Comparison of ENCODE assay signal across 27 cellular contexts in genomic region chr5:6424110-6424659, GRCh38. TPM values are rescaled to one million over a fixed set of nuclear protein-coding genes. Genes with fewer than 3 reads are reported as not detected.
DNase-seq lines count a peak whose midpoint lies in the region; ATAC-seq, FAIRE-seq and TF ChIP-seq lines count a peak whose summit lies in the region.
"Had no signal": no experiment of that assay in that cellular context is flagged by ENCODE, and none has a peak within 500 bp of the region (broad histone marks: within the 10 kb centered on the region; RNA-seq: fewer than 3 reads in every experiment).

No MANE protein-coding gene starts in this region.

- H3K36me3 ChIP-seq in thyroid gland, result no peaks in the 10 kb centered on the region
- H3K36me3 ChIP-seq: esophagus muscularis mucosa, MG63, prostate gland, right lobe of liver, transverse colon had no signal

- no peak overlapping the region for H3K27ac ChIP-seq in thyroid gland
- H3K27ac ChIP-seq: body of pancreas, esophagus muscularis mucosa, HL-60, KMS-11, prostate gland, right lobe of liver, transverse colon had no signal

- 63 to 86% methylated on average over 3 to 5 of the region's 8 CpGs for WGBS in thyroid gland, 2 donors

- H3K4me1 ChIP-seq in thyroid gland, result no peaks in the 10 kb centered on the region
- H3K4me1 ChIP-seq: right lobe of liver had no signal

- ATAC-seq in Right ventricle myocardium inferior (peak; percentile 26), left ventricle myocardium superior (no peak)
- ATAC-seq: body of pancreas had no signal

- H3K9me3 ChIP-seq in thyroid gland, result no peaks in the 10 kb centered on the region
- H3K9me3 ChIP-seq: body of pancreas, esophagus muscularis mucosa, MG63, prostate gland, right lobe of liver, transverse colon had no signal

- FAIRE-seq in GM12891 (lab: Jason Lieb, UNC), result no peak
- FAIRE-seq: keratinocyte had no signal

- no peaks in the 10 kb centered on the region for H3K27me3 ChIP-seq in thyroid gland
- H3K27me3 ChIP-seq: body of pancreas, right lobe of liver, transverse colon had no signal

- no peak for TF ChIP-seq POLR2A in thyroid gland (IDR thresholded peaks at IDR 0.05)
- no peak for TF ChIP-seq POLR2A in GM12891 (IDR thresholded peaks at IDR 0.05; ENCODE audit: low read depth, low read length)

- DNase-seq in Right ventricle myocardium inferior (ENCODE audit: missing footprints) (no peak), left ventricle myocardium superior (no peak), NCI-H2029 treated with DMSO at 0.1 percent for 48 hours (lab: John Stamatoyannopoulos, UW) (peak; percentile 64), NCI-H774 (lab: John Stamatoyannopoulos, UW) (peak; percentile 47), thyroid gland (peak; percentile 56 to 68), GM12891 (ENCODE audit: insufficient read length, low spot score) (no peak), SW480 (ENCODE audit: low spot score) (no peak), NCI-H1092 (lab: John Stamatoyannopoulos, UW) (no peak)
- DNase-seq: ACHN; activated CD4-positive, alpha-beta memory T cell treated with anti-CD3 and anti-CD28 coated beads, Interleukin-2, amount 10 ng/mL, durations not matched to agents 7 days and 5 days; activated naive CD4-positive, alpha-beta T cell treated with anti-CD3 and anti-CD28 coated beads, Interleukin-2, amount 10 ng/mL, durations not matched to agents 7 days and 5 days; body of pancreas; CD4-positive, alpha-beta memory T cell; endodermal cell; foreskin fibroblast; HCEC 1CT; head of caudate nucleus; MG63; right lobe of liver; stimulated activated CD8-positive, alpha-beta memory T cell treated with anti-CD3 and anti-CD28 coated beads, Interleukin-4, amount 100 ng/mL, for 48 hours; transverse colon had no signal

- no peak for TF ChIP-seq CTCF in thyroid gland (IDR thresholded peaks at IDR 0.05)

- H3K4me3 ChIP-seq in thyroid gland (replicated peaks in 1 of 3), result no peak overlapping the region
- H3K4me3 ChIP-seq: body of pancreas, esophagus muscularis mucosa, MG63, prostate gland, right lobe of liver, transverse colon had no signal

- intact Hi-C loops in Right ventricle myocardium inferior (cut with DNase I) (no loop called here), left ventricle myocardium superior (cut with micrococcal nuclease) (no loop called here), thyroid gland (cut with DNase I) (no loop called here)

TF ChIP-seq in GM12891, 5 proteins besides CTCF, POLR2A, EP300 and RAD21:
- TF ChIP-seq PAX5 (IDR thresholded peaks at IDR 0.05; ENCODE audit: insufficient read depth, low read length, severe bottlenecking), result no peak
- no peak for TF ChIP-seq POU2F2 (IDR thresholded peaks at IDR 0.05; ENCODE audit: low read depth, low read length)
- TF ChIP-seq POLR2AphosphoS5 (IDR thresholded peaks at IDR 0.05; ENCODE audit: low read depth, low read length), result no peak

RNA-seq across cellular contexts. Expression of gene UBE2QL1, which starts 24.5 kb away (rescaled TPM):
- total RNA-seq in Right ventricle myocardium inferior (21.9 TPM), left ventricle myocardium superior (22.1 TPM), thyroid gland (1 to 10 TPM; 2.0 to 4.0 (median 2.6) TPM)
- polyA plus RNA-seq in GM12891 (2012; ENCODE audit: low read depth, missing spikeins), result 0.13 TPM
- total RNA-seq: CD4-positive, alpha-beta memory T cell; G401 had no signal
- polyA plus RNA-seq: CD4-positive, alpha-beta memory T cell; keratinocyte had no signal

RNA-seq across cellular contexts. Expression of gene MED10, which starts 45.8 kb away (rescaled TPM):
- total RNA-seq in Right ventricle myocardium inferior, result 28.9 TPM
- 29.2 TPM for total RNA-seq in left ventricle myocardium superior
- total RNA-seq in thyroid gland, result 10 to 100 TPM; 14.6 to 29.7 (median 25.7) TPM
- 57.6 TPM for polyA plus RNA-seq in GM12891 (2012; ENCODE audit: low read depth, missing spikeins)

Comparison
In these comparisons a context has a peak if more than half of its experiments do, and no peak if none do; other contexts are left out.
1. DNase-seq: peak in NCI-H2029 treated with DMSO at 0.1 percent for 48 hours (single experiment), NCI-H774 (single experiment) and thyroid gland (2 of 2); none in Right ventricle myocardium inferior (single experiment), left ventricle myocardium superior (single experiment), GM12891 (single experiment), SW480 (single experiment) and NCI-H1092 (single experiment).